1 cellular context compared by ENCODE assay signal in the genomic region with DNA sequence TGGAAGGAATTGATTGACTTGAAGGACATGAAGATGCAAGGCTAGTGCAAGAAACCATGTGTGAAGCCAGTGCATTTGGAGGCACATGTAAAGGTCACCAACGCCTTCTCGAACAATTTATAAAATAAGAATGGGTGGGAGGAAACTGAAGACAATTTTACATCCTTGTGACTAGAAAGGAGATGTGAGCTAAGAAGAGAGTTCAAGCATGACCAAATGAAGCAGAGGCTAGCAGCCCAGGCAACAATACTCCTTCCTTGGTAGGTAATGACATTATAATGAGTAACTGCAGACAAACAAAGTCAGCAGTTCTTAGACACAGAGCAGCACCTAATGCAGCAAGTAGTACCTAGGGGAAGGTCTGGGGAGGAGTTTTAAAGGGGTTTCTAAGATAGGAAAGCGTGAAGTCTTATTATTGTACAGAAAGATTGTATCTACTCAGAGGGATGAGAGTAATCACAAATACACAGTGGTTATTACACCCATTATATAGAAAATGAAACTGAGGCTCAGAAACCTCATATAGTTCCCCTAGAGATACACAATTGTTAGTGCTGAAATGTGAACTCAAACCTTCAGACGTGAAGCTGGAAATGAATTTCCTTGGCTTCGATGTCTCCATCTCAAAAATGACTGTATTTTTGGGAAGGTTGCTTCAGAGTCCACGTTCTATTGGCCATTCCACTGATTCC.
TF ChIP-seq lines count a peak whose summit lies in the region.

No MANE protein-coding gene starts in this region.

TF ChIP-seq in GM12878, 131 proteins besides CTCF, POLR2A, EP300 and RAD21 (continued from another document):
- TF ChIP-seq, protein P1, sequence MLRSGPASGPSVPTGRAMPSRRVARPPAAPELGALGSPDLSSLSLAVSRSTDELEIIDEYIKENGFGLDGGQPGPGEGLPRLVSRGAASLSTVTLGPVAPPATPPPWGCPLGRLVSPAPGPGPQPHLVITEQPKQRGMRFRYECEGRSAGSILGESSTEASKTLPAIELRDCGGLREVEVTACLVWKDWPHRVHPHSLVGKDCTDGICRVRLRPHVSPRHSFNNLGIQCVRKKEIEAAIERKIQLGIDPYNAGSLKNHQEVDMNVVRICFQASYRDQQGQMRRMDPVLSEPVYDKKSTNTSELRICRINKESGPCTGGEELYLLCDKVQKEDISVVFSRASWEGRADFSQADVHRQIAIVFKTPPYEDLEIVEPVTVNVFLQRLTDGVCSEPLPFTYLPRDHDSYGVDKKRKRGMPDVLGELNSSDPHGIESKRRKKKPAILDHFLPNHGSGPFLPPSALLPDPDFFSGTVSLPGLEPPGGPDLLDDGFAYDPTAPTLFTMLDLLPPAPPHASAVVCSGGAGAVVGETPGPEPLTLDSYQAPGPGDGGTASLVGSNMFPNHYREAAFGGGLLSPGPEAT (IDR thresholded peaks at IDR 0.05; ENCODE audit: low read depth) = peak; percentile 37; the same call in 1 of the 2 replicates
- TF ChIP-seq NR2C2 (IDR thresholded peaks at IDR 0.05; ENCODE audit: borderline replicate concordance, control insufficient read depth, insufficient read length, low read depth) = no peak
- peak; percentile 73 for TF ChIP-seq PAX5 (IDR thresholded peaks at IDR 0.05; ENCODE audit: borderline replicate concordance, low read depth, low read length)
- TF ChIP-seq, protein P2, sequence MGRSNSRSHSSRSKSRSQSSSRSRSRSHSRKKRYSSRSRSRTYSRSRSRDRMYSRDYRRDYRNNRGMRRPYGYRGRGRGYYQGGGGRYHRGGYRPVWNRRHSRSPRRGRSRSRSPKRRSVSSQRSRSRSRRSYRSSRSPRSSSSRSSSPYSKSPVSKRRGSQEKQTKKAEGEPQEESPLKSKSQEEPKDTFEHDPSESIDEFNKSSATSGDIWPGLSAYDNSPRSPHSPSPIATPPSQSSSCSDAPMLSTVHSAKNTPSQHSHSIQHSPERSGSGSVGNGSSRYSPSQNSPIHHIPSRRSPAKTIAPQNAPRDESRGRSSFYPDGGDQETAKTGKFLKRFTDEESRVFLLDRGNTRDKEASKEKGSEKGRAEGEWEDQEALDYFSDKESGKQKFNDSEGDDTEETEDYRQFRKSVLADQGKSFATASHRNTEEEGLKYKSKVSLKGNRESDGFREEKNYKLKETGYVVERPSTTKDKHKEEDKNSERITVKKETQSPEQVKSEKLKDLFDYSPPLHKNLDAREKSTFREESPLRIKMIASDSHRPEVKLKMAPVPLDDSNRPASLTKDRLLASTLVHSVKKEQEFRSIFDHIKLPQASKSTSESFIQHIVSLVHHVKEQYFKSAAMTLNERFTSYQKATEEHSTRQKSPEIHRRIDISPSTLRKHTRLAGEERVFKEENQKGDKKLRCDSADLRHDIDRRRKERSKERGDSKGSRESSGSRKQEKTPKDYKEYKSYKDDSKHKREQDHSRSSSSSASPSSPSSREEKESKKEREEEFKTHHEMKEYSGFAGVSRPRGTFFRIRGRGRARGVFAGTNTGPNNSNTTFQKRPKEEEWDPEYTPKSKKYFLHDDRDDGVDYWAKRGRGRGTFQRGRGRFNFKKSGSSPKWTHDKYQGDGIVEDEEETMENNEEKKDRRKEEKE (IDR thresholded peaks at IDR 0.05) = no peak
- TF ChIP-seq ATF7 (IDR thresholded peaks at IDR 0.05; ENCODE audit: low read depth) = peak; percentile 79
- peak; percentile 90 for TF ChIP-seq ZNF217 (IDR thresholded peaks at IDR 0.05)
- TF ChIP-seq ZNF622 (IDR thresholded peaks at IDR 0.05) = no peak
- TF ChIP-seq, protein P3, sequence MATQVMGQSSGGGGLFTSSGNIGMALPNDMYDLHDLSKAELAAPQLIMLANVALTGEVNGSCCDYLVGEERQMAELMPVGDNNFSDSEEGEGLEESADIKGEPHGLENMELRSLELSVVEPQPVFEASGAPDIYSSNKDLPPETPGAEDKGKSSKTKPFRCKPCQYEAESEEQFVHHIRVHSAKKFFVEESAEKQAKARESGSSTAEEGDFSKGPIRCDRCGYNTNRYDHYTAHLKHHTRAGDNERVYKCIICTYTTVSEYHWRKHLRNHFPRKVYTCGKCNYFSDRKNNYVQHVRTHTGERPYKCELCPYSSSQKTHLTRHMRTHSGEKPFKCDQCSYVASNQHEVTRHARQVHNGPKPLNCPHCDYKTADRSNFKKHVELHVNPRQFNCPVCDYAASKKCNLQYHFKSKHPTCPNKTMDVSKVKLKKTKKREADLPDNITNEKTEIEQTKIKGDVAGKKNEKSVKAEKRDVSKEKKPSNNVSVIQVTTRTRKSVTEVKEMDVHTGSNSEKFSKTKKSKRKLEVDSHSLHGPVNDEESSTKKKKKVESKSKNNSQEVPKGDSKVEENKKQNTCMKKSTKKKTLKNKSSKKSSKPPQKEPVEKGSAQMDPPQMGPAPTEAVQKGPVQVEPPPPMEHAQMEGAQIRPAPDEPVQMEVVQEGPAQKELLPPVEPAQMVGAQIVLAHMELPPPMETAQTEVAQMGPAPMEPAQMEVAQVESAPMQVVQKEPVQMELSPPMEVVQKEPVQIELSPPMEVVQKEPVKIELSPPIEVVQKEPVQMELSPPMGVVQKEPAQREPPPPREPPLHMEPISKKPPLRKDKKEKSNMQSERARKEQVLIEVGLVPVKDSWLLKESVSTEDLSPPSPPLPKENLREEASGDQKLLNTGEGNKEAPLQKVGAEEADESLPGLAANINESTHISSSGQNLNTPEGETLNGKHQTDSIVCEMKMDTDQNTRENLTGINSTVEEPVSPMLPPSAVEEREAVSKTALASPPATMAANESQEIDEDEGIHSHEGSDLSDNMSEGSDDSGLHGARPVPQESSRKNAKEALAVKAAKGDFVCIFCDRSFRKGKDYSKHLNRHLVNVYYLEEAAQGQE (IDR thresholded peaks at IDR 0.05; ENCODE audit: low read depth, low read length) = no peak
- TF ChIP-seq NR2F1 (conservative IDR thresholded peaks at IDR 0.05) = peak; percentile 56; the same call in 1 of the 2 replicates
- TF ChIP-seq DPF2 (IDR thresholded peaks at IDR 0.05) = peak; percentile 36; the same call in 1 of the 2 replicates
- TF ChIP-seq CHD1 (IDR thresholded peaks at IDR 0.05; ENCODE audit: low read depth, low read length) = no peak
- no peak for TF ChIP-seq FOXM1 (IDR thresholded peaks at IDR 0.05; ENCODE audit: low read depth, low read length)
